ENCODE assay signal across 1 cellular context in the genomic region with DNA sequence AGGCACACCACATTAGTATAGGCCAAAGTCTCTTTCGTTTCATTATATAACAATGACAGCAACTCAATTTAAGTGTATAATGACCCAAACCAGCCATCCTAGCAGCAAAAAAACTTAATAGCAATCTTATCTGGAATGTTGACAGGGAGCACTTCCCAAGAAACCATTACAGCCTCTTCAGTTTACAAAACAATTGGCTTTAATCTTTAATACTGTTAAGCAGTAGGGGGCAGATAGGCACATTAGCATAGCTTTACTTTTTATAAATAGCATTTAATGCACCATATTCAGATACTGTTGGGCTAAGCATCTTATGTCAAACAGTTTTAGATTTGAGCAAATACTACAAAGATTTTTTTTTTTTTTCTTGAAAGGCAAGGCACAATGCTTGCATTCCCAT.
TF ChIP-seq lines count a peak whose summit lies in the region.

No MANE protein-coding gene starts in this region.

TF ChIP-seq in WTC11, 78 proteins besides CTCF, POLR2A, EP300 and RAD21 (continued from another document):
- no peak for TF ChIP-seq ATF6 (CRISPR knock-in tag; IDR thresholded peaks at IDR 0.05)
- no peak for TF ChIP-seq ZNF138 (CRISPR knock-in tag; conservative IDR thresholded peaks at IDR 0.05)
- no peak for TF ChIP-seq ZNF317 (CRISPR knock-in tag; IDR thresholded peaks at IDR 0.05; ENCODE audit: borderline replicate concordance, low read depth)
- no peak for TF ChIP-seq KAT7 (CRISPR knock-in tag; IDR thresholded peaks at IDR 0.05; ENCODE audit: borderline replicate concordance)
- no peak for TF ChIP-seq TP53 (CRISPR knock-in tag; IDR thresholded peaks at IDR 0.05)
- TF ChIP-seq NR2C2 (CRISPR knock-in tag; IDR thresholded peaks at IDR 0.05), result no peak
- no peak for TF ChIP-seq ETV6 (CRISPR knock-in tag; IDR thresholded peaks at IDR 0.05)
- TF ChIP-seq, protein P1, sequence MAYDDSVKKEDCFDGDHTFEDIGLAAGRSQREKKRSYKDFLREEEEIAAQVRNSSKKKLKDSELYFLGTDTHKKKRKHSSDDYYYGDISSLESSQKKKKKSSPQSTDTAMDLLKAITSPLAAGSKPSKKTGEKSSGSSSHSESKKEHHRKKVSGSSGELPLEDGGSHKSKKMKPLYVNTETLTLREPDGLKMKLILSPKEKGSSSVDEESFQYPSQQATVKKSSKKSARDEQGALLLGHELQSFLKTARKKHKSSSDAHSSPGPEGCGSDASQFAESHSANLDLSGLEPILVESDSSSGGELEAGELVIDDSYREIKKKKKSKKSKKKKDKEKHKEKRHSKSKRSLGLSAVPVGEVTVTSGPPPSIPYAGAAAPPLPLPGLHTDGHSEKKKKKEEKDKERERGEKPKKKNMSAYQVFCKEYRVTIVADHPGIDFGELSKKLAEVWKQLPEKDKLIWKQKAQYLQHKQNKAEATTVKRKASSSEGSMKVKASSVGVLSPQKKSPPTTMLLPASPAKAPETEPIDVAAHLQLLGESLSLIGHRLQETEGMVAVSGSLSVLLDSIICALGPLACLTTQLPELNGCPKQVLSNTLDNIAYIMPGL (CRISPR knock-in tag; IDR thresholded peaks at IDR 0.05), result no peak
- TF ChIP-seq HMGA2 (CRISPR knock-in tag; IDR thresholded peaks at IDR 0.05), result no peak
